8 cellular contexts compared by ENCODE assay signal in genomic region chr13:45055198-45055901, GRCh38.
DNase-seq lines count a peak whose midpoint lies in the region; ATAC-seq and TF ChIP-seq lines count a peak whose summit lies in the region.

No MANE protein-coding gene starts in this region.

- intact Hi-C loops in uterus (cut with DNase I; ENCODE audit: low total_unique reads), result no loop called here

- ATAC-seq in GM19463 (IDR thresholded peaks at IDR 0.05; ENCODE audit: unreplicated experiment), result peak; percentile 96
- ATAC-seq in activated naive CD8-positive, alpha-beta T cell treated with anti-CD3 and anti-CD28 coated beads, Interleukin-2, amount 50 U/mL, for 24 hours, result peak; percentile 99

- H3K9me3 ChIP-seq in MG63, result no peaks in the 10 kb centered on the region
- no peaks in the 10 kb centered on the region for H3K9me3 ChIP-seq in muscle layer of duodenum (ENCODE audit: control insufficient read depth in 1 of 2, low read length in 2 of 2)
- H3K9me3 ChIP-seq in uterus, result no peaks in the 10 kb centered on the region

- H3K4me1 ChIP-seq in muscle layer of duodenum (ENCODE audit: control insufficient read depth in 1 of 2, insufficient read depth in 2 of 2, low read length in 2 of 2), result peaks cover 10 to 24% of the 10 kb centered on the region in 2 donors
- peaks cover 5 to 8% of the 10 kb centered on the region in 2 donors for H3K4me1 ChIP-seq in uterus

- peak overlapping the region; percentile 13 for H3K4me3 ChIP-seq in MG63
- H3K4me3 ChIP-seq in muscle layer of duodenum (ENCODE audit: low read depth in 1 of 2, low read length in 2 of 2), result no peak overlapping the region
- H3K4me3 ChIP-seq in uterus, result no peak overlapping the region

- TF ChIP-seq CTCF in uterus (IDR thresholded peaks at IDR 0.05), result no peak

- no peaks in the 10 kb centered on the region for H3K9me3 Mint-ChIP-seq in activated naive CD8-positive, alpha-beta T cell treated with anti-CD3 and anti-CD28 coated beads, Interleukin-2, amount 50 U/mL, for 24 hours

- H3K27me3 Mint-ChIP-seq in activated naive CD8-positive, alpha-beta T cell treated with anti-CD3 and anti-CD28 coated beads, Interleukin-2, amount 50 U/mL, for 24 hours, result peaks cover 42% of the 10 kb centered on the region

- H3K27me3 ChIP-seq in MG63 (no peaks in the 10 kb centered on the region), muscle layer of duodenum (ENCODE audit: low read depth, low read length) (no peaks in the 10 kb centered on the region), uterus (no peaks in the 10 kb centered on the region)

- TF ChIP-seq POLR2A in uterus (IDR thresholded peaks at IDR 0.05), result no peak

- H3K4me1 Mint-ChIP-seq in activated naive CD8-positive, alpha-beta T cell treated with anti-CD3 and anti-CD28 coated beads, Interleukin-2, amount 50 U/mL, for 24 hours, result peaks cover 43% of the 10 kb centered on the region

- no peaks in the 10 kb centered on the region for H3K36me3 ChIP-seq in MG63
- H3K36me3 ChIP-seq in muscle layer of duodenum (ENCODE audit: control insufficient read depth in 1 of 2, insufficient read depth in 2 of 2, low read length in 2 of 2), result no peaks in the 10 kb centered on the region
- no peaks in the 10 kb centered on the region for H3K36me3 ChIP-seq in uterus

- no peaks in the 10 kb centered on the region for H3K36me3 Mint-ChIP-seq in activated naive CD8-positive, alpha-beta T cell treated with anti-CD3 and anti-CD28 coated beads, Interleukin-2, amount 50 U/mL, for 24 hours (ENCODE audit: low read depth)

- DNase-seq in AG08396 (ENCODE audit: low spot score) (peak; percentile 60), MG63 (peak; percentile 78), uterus (peak; percentile 42 to 49), ecto neural progenitor cell (ENCODE audit: low spot score) (no peak), NCI-H774 (lab: John Stamatoyannopoulos, UW) (no peak)
- DNase-seq in activated naive CD8-positive, alpha-beta T cell treated with anti-CD3 and anti-CD28 coated beads, Interleukin-2, amount 50 U/mL, for 24 hours, result peak; percentile 59

- peak overlapping the region; percentile 53 for H3K27ac Mint-ChIP-seq in activated naive CD8-positive, alpha-beta T cell treated with anti-CD3 and anti-CD28 coated beads, Interleukin-2, amount 50 U/mL, for 24 hours

- H3K4me3 Mint-ChIP-seq in activated naive CD8-positive, alpha-beta T cell treated with anti-CD3 and anti-CD28 coated beads, Interleukin-2, amount 50 U/mL, for 24 hours, result peak overlapping the region; percentile 39

- H3K27ac ChIP-seq in muscle layer of duodenum (ENCODE audit: low read length) (peak overlapping the region; percentile 68), uterus (peak overlapping the region; percentile 69 to 81)

Comparison
In these comparisons a context has a peak if more than half of its experiments do, and no peak if none do; other contexts are left out.
1. DNase-seq: peak in AG08396 (single experiment), MG63 (single experiment), activated naive CD8-positive, alpha-beta T cell treated with anti-CD3 and anti-CD28 coated beads, Interleukin-2, amount 50 U/mL, for 24 hours (single experiment) and uterus (2 of 2); none in ecto neural progenitor cell (single experiment) and NCI-H774 (single experiment).